ENCODE assay signal across 9 cellular contexts in genomic region chr12:96343347-96343954, GRCh38. TPM values are rescaled to one million over a fixed set of nuclear protein-coding genes. Genes with fewer than 3 reads are reported as not detected.
A peak's percentile ranks its signal among the peaks of the same experiment; 100 is the strongest.
DNase-seq lines count a peak whose midpoint lies in the region; ATAC-seq and TF ChIP-seq lines count a peak whose summit lies in the region.
"Had no signal": no experiment of that assay in that cellular context is flagged by ENCODE, and none has a peak within 500 bp of the region (broad histone marks: within the 10 kb centered on the region; RNA-seq: fewer than 3 reads in every experiment).

No MANE protein-coding gene starts in this region.

- TF ChIP-seq CTCF in AG10803 (conservative IDR thresholded peaks at IDR 0.05; ENCODE audit: low read length) = no peak

- peaks cover 23% of the 10 kb centered on the region for H3K9me3 Mint-ChIP-seq in activated CD8-positive, alpha-beta T cell treated with anti-CD3 and anti-CD28 coated beads, Interleukin-2, amount 10 ng/mL, durations not matched to agents 7 days and 5 days (ENCODE audit: insufficient read depth)

- ATAC-seq in GM18870 (IDR thresholded peaks at IDR 0.05; ENCODE audit: unreplicated experiment) = peak; percentile 77
- ATAC-seq in HG02981 (IDR thresholded peaks at IDR 0.05; ENCODE audit: unreplicated experiment) = peak; percentile 66
- ATAC-seq in activated CD8-positive, alpha-beta T cell treated with anti-CD3 and anti-CD28 coated beads, Interleukin-2, amount 10 ng/mL, durations not matched to agents 7 days and 5 days = peak; percentile 72

- H3K4me1 Mint-ChIP-seq in activated CD8-positive, alpha-beta T cell treated with anti-CD3 and anti-CD28 coated beads, Interleukin-2, amount 10 ng/mL, durations not matched to agents 7 days and 5 days (ENCODE audit: low read depth) = peaks cover 52% of the 10 kb centered on the region

- no peak overlapping the region for H3K4me3 ChIP-seq in AG10803 (ENCODE audit: low read length)
- H3K4me3 ChIP-seq: pancreas had no signal

- POLR2A ChIA-PET in activated CD8-positive, alpha-beta T cell treated with anti-CD3 and anti-CD28 coated beads, Interleukin-2, amount 10 ng/mL, durations not matched to agents 7 days and 5 days (lab: Charles Lee) = interaction anchor here (1.4 kb wide), 1 partner anchor 57 kb away, joined by 4 read pairs; the partner anchor contains the start of gene CDK17

- DNase-seq in AG10803 (ENCODE audit: low read depth) (peak; percentile 40), DMS79 (lab: John Stamatoyannopoulos, UW) (no peak), C1 segment of cervical spinal cord (lab: John Stamatoyannopoulos, UW) (no peak), amygdala (lab: John Stamatoyannopoulos, UW) (no peak), activated gamma-delta T cell (lab: John Stamatoyannopoulos, UW) (no peak)
- peak; percentile 46 for DNase-seq in activated CD8-positive, alpha-beta T cell treated with anti-CD3 and anti-CD28 coated beads, Interleukin-2, amount 10 ng/mL, durations not matched to agents 7 days and 5 days
- DNase-seq: pancreas had no signal

- H3K27me3 Mint-ChIP-seq in activated CD8-positive, alpha-beta T cell treated with anti-CD3 and anti-CD28 coated beads, Interleukin-2, amount 10 ng/mL, durations not matched to agents 7 days and 5 days (ENCODE audit: low read depth) = no peaks in the 10 kb centered on the region

- CTCF ChIA-PET in activated CD8-positive, alpha-beta T cell treated with anti-CD3 and anti-CD28 coated beads, Interleukin-2, amount 10 ng/mL, durations not matched to agents 7 days and 5 days (lab: Charles Lee) = interaction anchor here (1.1 to 1.6 kb wide), 3 partner anchors 8 to 173 kb away, joined by 3 to 6 read pairs (median 3); no protein-coding TSS in a partner anchor

- peak overlapping the region; percentile 4 for H3K4me3 Mint-ChIP-seq in activated CD8-positive, alpha-beta T cell treated with anti-CD3 and anti-CD28 coated beads, Interleukin-2, amount 10 ng/mL, durations not matched to agents 7 days and 5 days

- peaks cover 46% of the 10 kb centered on the region for H3K36me3 Mint-ChIP-seq in activated CD8-positive, alpha-beta T cell treated with anti-CD3 and anti-CD28 coated beads, Interleukin-2, amount 10 ng/mL, durations not matched to agents 7 days and 5 days (ENCODE audit: low read depth)

- H3K27ac Mint-ChIP-seq in activated CD8-positive, alpha-beta T cell treated with anti-CD3 and anti-CD28 coated beads, Interleukin-2, amount 10 ng/mL, durations not matched to agents 7 days and 5 days = peak overlapping the region; percentile 43

RNA-seq across cellular contexts. Expression of gene CDK17, which starts 56.8 kb away (rescaled TPM):
- total RNA-seq in activated CD8-positive, alpha-beta T cell treated with anti-CD3 and anti-CD28 coated beads, Interleukin-2, amount 10 ng/mL, durations not matched to agents 7 days and 5 days = 10 to 100 TPM; 38.2 to 39.5 TPM

Comparison
In these comparisons a context has a peak if more than half of its experiments do, and no peak if none do; other contexts are left out.
1. DNase-seq: peak in AG10803 (single experiment) and activated CD8-positive, alpha-beta T cell treated with anti-CD3 and anti-CD28 coated beads, Interleukin-2, amount 10 ng/mL, durations not matched to agents 7 days and 5 days (single experiment); none in DMS79 (single experiment), C1 segment of cervical spinal cord (0 of 14), amygdala (0 of 56) and activated gamma-delta T cell (single experiment).
2. Peak in every context shown above with its lines, with median percentiles within 50 percentile points of each other: ATAC-seq.